ENCODE assay signal across 32 cellular contexts in the genomic region with DNA sequence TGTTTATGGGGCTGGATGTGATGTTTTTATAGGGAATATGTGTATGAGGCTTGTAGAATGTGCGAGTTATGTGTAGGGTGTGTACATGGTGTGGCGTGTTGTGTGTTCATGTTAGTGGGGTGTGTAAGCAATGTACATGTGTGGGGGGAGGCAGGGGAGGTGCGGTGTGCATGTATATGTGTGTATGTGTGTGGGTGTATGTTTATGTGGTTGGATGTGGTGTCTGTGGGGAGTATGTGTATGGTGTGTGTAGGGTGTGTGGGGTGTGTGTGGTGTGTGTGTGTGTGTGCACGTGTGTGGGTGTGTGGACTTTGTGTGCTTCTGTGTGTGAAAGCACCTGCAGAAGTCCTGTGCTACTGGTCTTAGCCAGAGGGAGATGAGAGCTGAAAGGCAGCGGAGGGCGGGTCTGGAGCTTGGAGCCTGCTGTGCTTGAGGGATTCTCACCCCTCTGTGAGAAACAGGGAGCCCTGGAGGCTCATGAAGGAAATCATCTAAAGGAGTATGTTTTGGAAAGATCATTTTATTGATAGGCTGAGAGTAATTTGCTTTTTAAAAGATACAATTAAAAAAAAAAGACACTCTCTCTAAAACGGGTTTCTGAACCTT.
"Had no signal": no experiment of that assay in that cellular context is flagged by ENCODE, and none has a peak within 500 bp of the region (broad histone marks: within the 10 kb centered on the region; RNA-seq: fewer than 3 reads in every experiment).

No MANE protein-coding gene starts in this region.

- H3K27me3 ChIP-seq: ascending aorta, upper lobe of left lung had no signal

- H3K9ac ChIP-seq: parathyroid adenoma had no signal

- H3K4me1 ChIP-seq: ascending aorta, psoas muscle, upper lobe of left lung had no signal

- H3K27me3 Mint-ChIP-seq: activated CD4-positive, alpha-beta memory T cell treated with anti-CD3 and anti-CD28 coated beads for 36 hours; activated CD4-positive, alpha-beta T cell treated with anti-CD3 and anti-CD28 coated beads, Interleukin-2, amount 10 ng/mL, durations not matched to agents 24 days and 14 days; activated naive CD4-positive, alpha-beta T cell treated with anti-CD3 and anti-CD28 coated beads, Interleukin-2, amount 10 ng/mL, durations not matched to agents 7 days and 5 days; activated naive CD8-positive, alpha-beta T cell treated with anti-CD3 and anti-CD28 coated beads, Interleukin-2, amount 10 ng/mL, durations not matched to agents 7 days and 5 days; brain; stimulated activated memory B cell treated with anti-CD40 and anti-IgM and Interleukin-4, amounts not matched to agents 10 μg/mL and 1 μg/mL and 100 μg/mL, for 72 hours; stimulated activated naive CD8-positive, alpha-beta T cell treated with anti-CD3 and anti-CD28 coated beads, Interleukin-15, amount 100 ng/mL, for 72 hours had no signal

- FAIRE-seq: islet of Langerhans had no signal

- H3K36me3 Mint-ChIP-seq: activated CD4-positive, alpha-beta memory T cell treated with anti-CD3 and anti-CD28 coated beads for 36 hours; activated naive CD4-positive, alpha-beta T cell treated with anti-CD3 and anti-CD28 coated beads, Interleukin-2, amount 10 ng/mL, durations not matched to agents 7 days and 5 days; activated naive CD8-positive, alpha-beta T cell treated with anti-CD3 and anti-CD28 coated beads, Interleukin-2, amount 10 ng/mL, durations not matched to agents 7 days and 5 days; brain; stimulated activated memory B cell treated with anti-CD40 and anti-IgM and Interleukin-4, amounts not matched to agents 10 μg/mL and 1 μg/mL and 100 μg/mL, for 72 hours had no signal

- H3K9me3 Mint-ChIP-seq: activated CD4-positive, alpha-beta memory T cell treated with anti-CD3 and anti-CD28 coated beads for 36 hours; activated CD4-positive, alpha-beta T cell treated with anti-CD3 and anti-CD28 coated beads, Interleukin-2, amount 10 ng/mL, durations not matched to agents 24 days and 14 days; activated naive CD8-positive, alpha-beta T cell treated with anti-CD3 and anti-CD28 coated beads, Interleukin-2, amount 10 ng/mL, durations not matched to agents 7 days and 5 days; activated T-helper 1 cell treated with anti-CD3 and anti-CD28 coated beads, Interleukin-12 subunit alpha, Interleukin-12 subunit beta, Interleukin-2, Interleukin-4 antibody, amounts not matched to agents 30 ng/mL and 10 ng/mL and 1 ng/mL, durations not matched to agents 14 hours and 24 hours and 36 hours; stimulated activated memory B cell treated with anti-CD40 and anti-IgM and Interleukin-4, amounts not matched to agents 10 μg/mL and 1 μg/mL and 100 μg/mL, for 72 hours; stimulated activated naive CD8-positive, alpha-beta T cell treated with anti-CD3 and anti-CD28 coated beads, Interleukin-15, amount 100 ng/mL, for 72 hours; T-helper 1 cell treated with Interleukin-12 subunit alpha and Interleukin-12 subunit beta and Interleukin-4 antibody, amounts not matched to agents 30 μg/mL and 1 μg/mL, for 36 hours had no signal

- H3K4me3 Mint-ChIP-seq: activated CD4-positive, alpha-beta memory T cell treated with anti-CD3 and anti-CD28 coated beads for 36 hours; activated CD4-positive, alpha-beta T cell treated with anti-CD3 and anti-CD28 coated beads, Interleukin-2, amount 10 ng/mL, durations not matched to agents 24 days and 14 days; activated naive CD4-positive, alpha-beta T cell treated with anti-CD3 and anti-CD28 coated beads, Interleukin-2, amount 10 ng/mL, durations not matched to agents 7 days and 5 days; activated naive CD8-positive, alpha-beta T cell treated with anti-CD3 and anti-CD28 coated beads, Interleukin-2, amount 10 ng/mL, durations not matched to agents 7 days and 5 days; activated T-helper 1 cell treated with anti-CD3 and anti-CD28 coated beads, Interleukin-12 subunit alpha, Interleukin-12 subunit beta, Interleukin-2, Interleukin-4 antibody, amounts not matched to agents 30 ng/mL and 10 ng/mL and 1 ng/mL, durations not matched to agents 14 hours and 24 hours and 36 hours; brain; stimulated activated memory B cell treated with anti-CD40 and anti-IgM and Interleukin-4, amounts not matched to agents 10 μg/mL and 1 μg/mL and 100 μg/mL, for 72 hours; stimulated activated naive CD8-positive, alpha-beta T cell treated with anti-CD3 and anti-CD28 coated beads, Interleukin-15, amount 100 ng/mL, for 72 hours; T-helper 1 cell treated with Interleukin-12 subunit alpha and Interleukin-12 subunit beta and Interleukin-4 antibody, amounts not matched to agents 30 μg/mL and 1 μg/mL, for 36 hours had no signal

- H3K4me3 ChIP-seq: ascending aorta, psoas muscle, smooth muscle cell, upper lobe of left lung had no signal

- ATAC-seq: esophagus mucosa; left ventricle myocardium superior; psoas muscle; stimulated activated memory B cell treated with anti-CD40 and anti-IgM and Interleukin-4, amounts not matched to agents 10 μg/mL and 1 μg/mL and 100 μg/mL, for 72 hours; stimulated activated naive CD8-positive, alpha-beta T cell treated with anti-CD3 and anti-CD28 coated beads, Interleukin-15, amount 100 ng/mL, for 72 hours had no signal

- H3K4me1 Mint-ChIP-seq: activated CD4-positive, alpha-beta T cell treated with anti-CD3 and anti-CD28 coated beads, Interleukin-2, amount 10 ng/mL, durations not matched to agents 24 days and 14 days; activated naive CD4-positive, alpha-beta T cell treated with anti-CD3 and anti-CD28 coated beads, Interleukin-2, amount 10 ng/mL, durations not matched to agents 7 days and 5 days; activated naive CD8-positive, alpha-beta T cell treated with anti-CD3 and anti-CD28 coated beads, Interleukin-2, amount 10 ng/mL, durations not matched to agents 7 days and 5 days; stimulated activated memory B cell treated with anti-CD40 and anti-IgM and Interleukin-4, amounts not matched to agents 10 μg/mL and 1 μg/mL and 100 μg/mL, for 72 hours; stimulated activated naive CD8-positive, alpha-beta T cell treated with anti-CD3 and anti-CD28 coated beads, Interleukin-15, amount 100 ng/mL, for 72 hours had no signal

- H3K9me3 ChIP-seq: ascending aorta, psoas muscle, upper lobe of left lung had no signal

- H3K27ac Mint-ChIP-seq: activated CD4-positive, alpha-beta memory T cell treated with anti-CD3 and anti-CD28 coated beads for 36 hours; activated CD4-positive, alpha-beta T cell treated with anti-CD3 and anti-CD28 coated beads, Interleukin-2, amount 10 ng/mL, durations not matched to agents 24 days and 14 days; activated naive CD4-positive, alpha-beta T cell treated with anti-CD3 and anti-CD28 coated beads, Interleukin-2, amount 10 ng/mL, durations not matched to agents 7 days and 5 days; activated naive CD8-positive, alpha-beta T cell treated with anti-CD3 and anti-CD28 coated beads, Interleukin-2, amount 10 ng/mL, durations not matched to agents 7 days and 5 days; activated T-helper 1 cell treated with anti-CD3 and anti-CD28 coated beads, Interleukin-12 subunit alpha, Interleukin-12 subunit beta, Interleukin-2, Interleukin-4 antibody, amounts not matched to agents 30 ng/mL and 10 ng/mL and 1 ng/mL, durations not matched to agents 14 hours and 24 hours and 36 hours; brain; stimulated activated memory B cell treated with anti-CD40 and anti-IgM and Interleukin-4, amounts not matched to agents 10 μg/mL and 1 μg/mL and 100 μg/mL, for 72 hours; stimulated activated naive CD8-positive, alpha-beta T cell treated with anti-CD3 and anti-CD28 coated beads, Interleukin-15, amount 100 ng/mL, for 72 hours; T-helper 1 cell treated with Interleukin-12 subunit alpha and Interleukin-12 subunit beta and Interleukin-4 antibody, amounts not matched to agents 30 μg/mL and 1 μg/mL, for 36 hours had no signal

- H3K36me3 ChIP-seq: ascending aorta, upper lobe of left lung, WERI-Rb-1 had no signal

- DNase-seq: activated CD4-positive, alpha-beta memory T cell treated with anti-CD3 and anti-CD28 coated beads for 36 hours; activated CD4-positive, alpha-beta T cell treated with anti-CD3 and anti-CD28 coated beads, Interleukin-2, amount 10 ng/mL, durations not matched to agents 24 days and 14 days; activated CD4-positive, CD25-positive, alpha-beta regulatory T cell treated with anti-CD3 and anti-CD28 coated beads, Interleukin-2, amount 50 U/mL, for 72 hours; activated CD8-positive, alpha-beta memory T cell treated with anti-CD3 and anti-CD28 coated beads, Interleukin-2, amount 50 U/mL, for 4 hours; activated effector memory CD4-positive, alpha-beta T cell treated with anti-CD3 and anti-CD28 coated beads, Interleukin-2, amount 50 U/mL, for 16 hours; activated naive CD4-positive, alpha-beta T cell treated with anti-CD3 and anti-CD28 coated beads, Interleukin-2, amount 10 ng/mL, durations not matched to agents 7 days and 5 days; activated naive CD8-positive, alpha-beta T cell treated with anti-CD3 and anti-CD28 coated beads, Interleukin-2, amount 10 ng/mL, durations not matched to agents 7 days and 5 days; activated T-cell treated with anti-CD3 and anti-CD28 coated beads, Interleukin-2, amount 50 U/mL, for 1 hour; cortex of kidney; foreskin fibroblast; head of caudate nucleus; hypothalamus; left ventricle myocardium superior; nucleus accumbens; psoas muscle; stimulated activated CD4-positive, alpha-beta T cell treated with anti-CD3 and anti-CD28 coated beads, Interleukin-1b, Interleukin-23, amount 100 ng/mL, for 48 hours; stimulated activated CD4-positive, alpha-beta T cell treated with anti-CD3 and anti-CD28 coated beads, Interleukin-4, amount 100 ng/mL, for 4 hours; stimulated activated CD8-positive, alpha-beta memory T cell treated with anti-CD3 and anti-CD28 coated beads, Interleukin-4, amount 100 ng/mL, for 48 hours; stimulated activated naive CD8-positive, alpha-beta T cell treated with anti-CD3 and anti-CD28 coated beads, Interleukin-15, amount 100 ng/mL, for 72 hours; substantia nigra; T1000; upper lobe of left lung; WERI-Rb-1 had no signal

- H3K27ac ChIP-seq: ascending aorta, parathyroid adenoma, psoas muscle, upper lobe of left lung, WERI-Rb-1 had no signal
